9 cellular contexts compared by ENCODE assay signal in the genomic region with DNA sequence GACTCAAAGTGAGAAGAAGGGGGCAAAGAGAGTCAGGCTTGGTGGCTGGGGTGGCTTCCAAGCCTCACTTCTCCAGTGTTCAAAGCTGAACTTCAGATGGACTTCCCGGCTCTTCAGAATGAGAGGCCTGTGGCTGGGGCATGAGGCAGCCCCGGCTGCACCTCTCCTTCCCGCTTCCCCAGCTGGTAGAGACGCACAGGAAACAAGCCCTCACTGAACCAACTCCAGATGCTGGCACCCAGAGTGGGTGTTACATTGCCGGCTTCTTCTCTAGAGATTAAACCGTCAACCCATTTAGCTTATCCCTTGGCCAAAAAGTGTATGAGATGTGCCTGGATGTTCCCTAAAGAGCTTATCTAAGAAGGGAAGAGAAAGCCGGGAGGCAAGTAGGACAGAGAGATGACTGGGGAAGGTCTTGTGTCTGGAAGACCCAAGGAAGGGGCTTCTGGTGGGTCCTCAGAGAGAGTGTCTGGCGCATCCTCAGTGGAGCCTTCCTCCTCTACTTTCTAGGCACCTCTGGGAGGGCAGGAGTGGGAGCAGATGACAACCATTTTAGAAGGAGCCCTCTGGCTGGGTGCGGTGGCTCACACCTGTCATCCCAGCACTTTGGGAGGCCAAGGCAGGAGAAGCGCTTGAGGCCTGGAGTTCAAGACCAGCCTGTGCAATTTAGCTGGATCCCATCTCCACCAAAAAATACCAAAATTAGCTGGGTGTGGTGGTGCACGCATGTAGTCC. TPM values are rescaled to one million over a fixed set of nuclear protein-coding genes. Genes with fewer than 3 reads are reported as not detected.
DNase-seq lines count a peak whose midpoint lies in the region; ATAC-seq and TF ChIP-seq lines count a peak whose summit lies in the region.
"Had no signal": no experiment of that assay in that cellular context is flagged by ENCODE, and none has a peak within 500 bp of the region (broad histone marks: within the 10 kb centered on the region; RNA-seq: fewer than 3 reads in every experiment).

No MANE protein-coding gene starts in this region.

- intact Hi-C loops in Calu3 (cut with micrococcal nuclease; ENCODE audit: unreplicated experiment): no loop called here
- intact Hi-C loops in heart right ventricle (cut with DNase I): loop anchor here in 3 of 10 donors (10.0 kb wide), 2 partner anchors 254 to 264 kb away; a partner anchor contains a TSS
- intact Hi-C loops in gastrocnemius medialis (cut with DNase I; ENCODE audit: low total_unique reads): no loop called here

- H3K9me3 ChIP-seq in Peyer's patch: no peaks in the 10 kb centered on the region
- H3K9me3 ChIP-seq in heart right ventricle: no peaks in the 10 kb centered on the region
- no peaks in the 10 kb centered on the region for H3K9me3 ChIP-seq in gastrocnemius medialis

- H3K36me3 ChIP-seq in Peyer's patch (peaks cover 0 to 7% (median 0%) of the 10 kb centered on the region in 3 donors), heart right ventricle (peaks cover 0 to 18% (median 0%) of the 10 kb centered on the region in 9 donors), gastrocnemius medialis (no peaks in the 10 kb centered on the region)

- no peak for DNase-seq in Calu3
- DNase-seq in Peyer's patch: peak in 1 of 3 donors; percentile 49
- no peak for DNase-seq in heart right ventricle
- DNase-seq in gastrocnemius medialis: no peak
- no peak for DNase-seq in stimulated activated effector memory CD8-positive, alpha-beta T cell treated with anti-CD3 and anti-CD28 coated beads, Interleukin-12 subunit alpha, Interleukin-12 subunit beta, amount 100 ng/mL, for 72 hours (ENCODE audit: low spot score in 2 of 2)
- no peak for DNase-seq in activated effector memory CD4-positive, alpha-beta T cell treated with Interleukin-2 at 50 U/mL for 16 hours

- CTCF ChIA-PET in Calu3 (lab: Charles Lee): interaction anchor here (1.3 to 2.0 kb wide), 2 partner anchors 9 to 17 kb away, joined by 4 to 9 read pairs; no protein-coding TSS in a partner anchor

- H3K9me3 Mint-ChIP-seq in Calu3 (ENCODE audit: low read depth, unreplicated experiment): no peaks in the 10 kb centered on the region
- H3K9me3 Mint-ChIP-seq in stimulated activated effector memory CD8-positive, alpha-beta T cell treated with anti-CD3 and anti-CD28 coated beads, Interleukin-12 subunit alpha, Interleukin-12 subunit beta, amount 100 ng/mL, for 72 hours: no peaks in the 10 kb centered on the region

- TF ChIP-seq CTCF in Calu3 (IDR thresholded peaks at IDR 0.05; ENCODE audit: unreplicated experiment) (no peak), Peyer's patch (IDR thresholded peaks at IDR 0.05) (no peak), heart right ventricle (IDR thresholded peaks at IDR 0.05) (no peak), gastrocnemius medialis (IDR thresholded peaks at IDR 0.05 in 4 of 5, conservative IDR thresholded peaks at IDR 0.05 in 1 of 5) (no peak)

- no peak for TF ChIP-seq POLR2A in Peyer's patch (IDR thresholded peaks at IDR 0.05)
- no peak for TF ChIP-seq POLR2A in gastrocnemius medialis (IDR thresholded peaks at IDR 0.05)

- WGBS in heart right ventricle, 2 donors: 73 to 76% methylated on average over 11 of the region's 11 CpGs

- in situ Hi-C loops in gastrocnemius medialis (cut with MboI; ENCODE audit: low sequenced_read_pairs in 4 of 4): no loop called here

- peak overlapping the region; percentile 67 for H3K27ac Mint-ChIP-seq in Calu3 (ENCODE audit: unreplicated experiment)
- H3K27ac Mint-ChIP-seq in stimulated activated effector memory CD8-positive, alpha-beta T cell treated with anti-CD3 and anti-CD28 coated beads, Interleukin-12 subunit alpha, Interleukin-12 subunit beta, amount 100 ng/mL, for 72 hours: no peak overlapping the region

- H3K4me1 Mint-ChIP-seq in Calu3 (ENCODE audit: low read depth, unreplicated experiment): peaks cover 22% of the 10 kb centered on the region
- peaks cover 39% of the 10 kb centered on the region for H3K4me1 Mint-ChIP-seq in stimulated activated effector memory CD8-positive, alpha-beta T cell treated with anti-CD3 and anti-CD28 coated beads, Interleukin-12 subunit alpha, Interleukin-12 subunit beta, amount 100 ng/mL, for 72 hours

- H3K4me3 Mint-ChIP-seq in Calu3 (ENCODE audit: low read depth, unreplicated experiment): no peak overlapping the region
- H3K4me3 Mint-ChIP-seq in stimulated activated effector memory CD8-positive, alpha-beta T cell treated with anti-CD3 and anti-CD28 coated beads, Interleukin-12 subunit alpha, Interleukin-12 subunit beta, amount 100 ng/mL, for 72 hours: no peak overlapping the region

- H3K27me3 ChIP-seq in Peyer's patch (no peaks in the 10 kb centered on the region), heart right ventricle (no peaks in the 10 kb centered on the region), gastrocnemius medialis (no peaks in the 10 kb centered on the region)

- peaks cover 67% of the 10 kb centered on the region for H3K36me3 Mint-ChIP-seq in Calu3 (ENCODE audit: insufficient read depth, unreplicated experiment)
- H3K36me3 Mint-ChIP-seq in stimulated activated effector memory CD8-positive, alpha-beta T cell treated with anti-CD3 and anti-CD28 coated beads, Interleukin-12 subunit alpha, Interleukin-12 subunit beta, amount 100 ng/mL, for 72 hours: peaks cover 12% of the 10 kb centered on the region

- BruUV-seq in Calu3 (replicated peaks; lab: Mats Ljungman, UMichigan): no TSS peak

- peaks cover 14% of the 10 kb centered on the region for H3K27me3 Mint-ChIP-seq in Calu3 (ENCODE audit: unreplicated experiment)

- no peak overlapping the region for H3K4me3 ChIP-seq in Peyer's patch
- peak overlapping the region in 2 of 10 donors; percentile 19 to 66 for H3K4me3 ChIP-seq in heart right ventricle
- peak overlapping the region in 1 of 4 donors; percentile 65 for H3K4me3 ChIP-seq in gastrocnemius medialis

- peak in 4 of 8 donors; percentile 1 to 10 (median 6) for ATAC-seq in heart right ventricle
- no peak for ATAC-seq in gastrocnemius medialis
- ATAC-seq in GM19455 (IDR thresholded peaks at IDR 0.05; ENCODE audit: unreplicated experiment): no peak
- ATAC-seq in HG03045 (IDR thresholded peaks at IDR 0.05; ENCODE audit: unreplicated experiment): no peak
- no peak for ATAC-seq in stimulated activated effector memory CD8-positive, alpha-beta T cell treated with anti-CD3 and anti-CD28 coated beads, Interleukin-12 subunit alpha, Interleukin-12 subunit beta, amount 100 ng/mL, for 72 hours

- H3K27ac ChIP-seq in Peyer's patch (peak overlapping the region; percentile 65 to 83 (median 76)), heart right ventricle (peak overlapping the region in 8 of 10 donors; percentile 84 to 94 (median 88)), gastrocnemius medialis (peak overlapping the region; percentile 81 to 92 (median 90))

- H3K4me1 ChIP-seq in Peyer's patch (peaks cover 0 to 28% (median 10%) of the 10 kb centered on the region in 4 donors), heart right ventricle (peaks cover 14 to 59% (median 38%) of the 10 kb centered on the region in 9 donors), gastrocnemius medialis (peaks cover 28 to 35% of the 10 kb centered on the region in 2 donors)

RNA-seq across cellular contexts. Expression of a gene that starts 2.0 kb away (rescaled TPM):
- total RNA-seq in Calu3 (2022) (1.9 and 2.7 TPM in 2 replicates), Peyer's patch (10 to 100 TPM in 3 of 4 donors, 1 to 10 TPM in 1; 2.3 to 28.9 (median 15.3) TPM), heart right ventricle (10 to 100 TPM; 22.2 to 86.5 (median 40.7) TPM), gastrocnemius medialis (10 to 100 TPM in 2 of 4 donors, 1 to 10 TPM in 2; 5.6 to 30.0 (median 10.7) TPM)
- polyA plus RNA-seq in heart right ventricle: 10 to 100 TPM; 46.6 to 71.4 TPM

RNA-seq across cellular contexts. Expression of a gene that starts 28.2 kb away (rescaled TPM):
- total RNA-seq in Calu3 (2022) (261 and 262 TPM in 2 replicates), Peyer's patch (100 to 1,000 TPM; 102 to 154 (median 140) TPM), heart right ventricle (100 to 1,000 TPM in 8 of 10 donors, 10 to 100 TPM in 2; 76.4 to 155 (median 122) TPM), gastrocnemius medialis (100 to 1,000 TPM; 136 to 199 (median 176) TPM)
- polyA plus RNA-seq in heart right ventricle: 10 to 100 TPM; 54.3 to 77.7 TPM

RNA-seq across cellular contexts. Expression of a gene that starts 35.7 kb away (rescaled TPM):
- 0.71 TPM in 1 of 2 replicates, not detected in the other for total RNA-seq in Calu3 (2022)
- not detected for total RNA-seq in Peyer's patch
- total RNA-seq in heart right ventricle: under 1 TPM in 2 of 10 donors, not detected in 8; 0.46 to 0.60 TPM
- polyA plus RNA-seq in heart right ventricle: not detected
- total RNA-seq in gastrocnemius medialis: not detected
- total RNA-seq: renal cortical epithelial cell had no signal

RNA-seq across cellular contexts. Expression of a gene that starts 43.3 kb away (rescaled TPM):
- total RNA-seq in Calu3 (2022) (1.6 and 2.8 TPM in 2 replicates), Peyer's patch (10 to 100 TPM in 2 of 4 donors, 1 to 10 TPM in 2; 1.4 to 11.6 (median 9.6) TPM), heart right ventricle (10 to 100 TPM in 8 of 10 donors, 1 to 10 TPM in 2; 5.8 to 26.3 (median 12.8) TPM), gastrocnemius medialis (1 to 10 TPM; 1.5 to 8.5 (median 5.6) TPM)
- polyA plus RNA-seq in heart right ventricle: 10 to 100 TPM; 24.7 to 28.2 TPM
